ENCODE assay signal across 1 cellular context in genomic region chr6:116326392-116326717, GRCh38.
TF ChIP-seq lines count a peak whose summit lies in the region.

No MANE protein-coding gene starts in this region.

TF ChIP-seq in WTC11, 78 proteins besides CTCF, POLR2A, EP300 and RAD21 (continued from another document):
- no peak for TF ChIP-seq ZNF425 (CRISPR knock-in tag; conservative IDR thresholded peaks at IDR 0.05)
- no peak for TF ChIP-seq PREB (CRISPR knock-in tag; IDR thresholded peaks at IDR 0.05; ENCODE audit: borderline replicate concordance)
- no peak for TF ChIP-seq E2F1 (CRISPR knock-in tag; IDR thresholded peaks at IDR 0.05)
- TF ChIP-seq, protein P1, sequence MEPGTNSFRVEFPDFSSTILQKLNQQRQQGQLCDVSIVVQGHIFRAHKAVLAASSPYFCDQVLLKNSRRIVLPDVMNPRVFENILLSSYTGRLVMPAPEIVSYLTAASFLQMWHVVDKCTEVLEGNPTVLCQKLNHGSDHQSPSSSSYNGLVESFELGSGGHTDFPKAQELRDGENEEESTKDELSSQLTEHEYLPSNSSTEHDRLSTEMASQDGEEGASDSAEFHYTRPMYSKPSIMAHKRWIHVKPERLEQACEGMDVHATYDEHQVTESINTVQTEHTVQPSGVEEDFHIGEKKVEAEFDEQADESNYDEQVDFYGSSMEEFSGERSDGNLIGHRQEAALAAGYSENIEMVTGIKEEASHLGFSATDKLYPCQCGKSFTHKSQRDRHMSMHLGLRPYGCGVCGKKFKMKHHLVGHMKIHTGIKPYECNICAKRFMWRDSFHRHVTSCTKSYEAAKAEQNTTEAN (CRISPR knock-in tag; IDR thresholded peaks at IDR 0.05), result no peak
